In the genomic region with DNA sequence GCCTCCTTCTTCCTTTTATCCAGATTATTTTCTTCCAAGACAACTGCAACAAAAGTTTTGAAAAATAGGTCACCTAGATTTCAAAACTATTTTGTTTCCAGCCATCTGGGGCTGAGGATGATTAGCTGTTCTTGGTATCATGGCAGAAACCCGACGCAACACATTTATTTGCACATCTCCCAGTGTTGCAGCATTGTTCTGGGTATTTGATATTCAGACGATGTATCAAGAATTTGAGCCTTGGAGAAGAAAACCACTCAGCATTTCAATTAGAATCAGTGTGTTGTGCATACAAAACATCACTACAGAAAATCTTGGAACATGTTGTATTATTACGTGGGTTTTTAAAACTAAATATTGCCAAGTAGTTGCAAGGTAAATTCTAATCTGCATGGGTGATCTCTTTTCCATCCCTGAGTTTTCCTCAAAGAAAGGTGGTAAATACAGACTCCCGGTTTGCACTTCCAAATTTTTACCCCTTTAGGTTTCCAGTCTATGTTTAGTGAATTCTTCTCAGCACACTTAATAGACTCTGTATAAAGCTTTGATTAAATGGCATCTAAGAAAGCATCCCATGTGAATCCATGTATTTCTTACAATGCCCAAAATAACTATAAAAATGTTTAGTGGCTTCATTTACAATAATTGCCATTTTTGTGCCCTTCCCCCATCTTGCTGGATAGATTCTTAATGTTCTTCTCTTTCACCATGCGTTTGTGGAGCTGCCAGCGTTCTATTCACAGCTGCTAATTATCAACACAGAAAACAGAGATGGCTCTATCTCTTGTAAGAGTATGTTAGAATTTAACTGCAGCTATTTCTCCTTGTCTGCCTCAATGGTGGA, we compare ENCODE assay signal across 21 cellular contexts. TPM values are rescaled to one million over a fixed set of nuclear protein-coding genes. Genes with fewer than 3 reads are reported as not detected.
"Had no signal": no experiment of that assay in that cellular context is flagged by ENCODE, and none has a peak within 500 bp of the region (broad histone marks: within the 10 kb centered on the region; RNA-seq: fewer than 3 reads in every experiment).

No MANE protein-coding gene starts in this region.

- H3K27me3 ChIP-seq: cardiac muscle cell, foreskin keratinocyte had no signal

- H3K4me1 Mint-ChIP-seq: activated B cell treated with CpG ODN at 0.5 μM for 24 hours, memory B cell had no signal

- ATAC-seq: foreskin keratinocyte; left ventricle myocardium superior; mucosa of descending colon; stimulated activated naive B cell treated with anti-CD40 and anti-IgM and Interleukin-4, amounts not matched to agents 10 μg/mL and 1 μg/mL and 100 μg/mL, for 72 hours had no signal

- DNase-seq: activated B cell treated with CpG ODN at 0.5 μM for 24 hours; activated CD4-positive, alpha-beta memory T cell treated with anti-CD3 and anti-CD28 coated beads for 36 hours; activated CD4-positive, alpha-beta T cell treated with anti-CD3 and anti-CD28 coated beads for 4 hours; activated naive CD4-positive, alpha-beta T cell treated with anti-CD3 and anti-CD28 coated beads for 36 hours; activated naive CD8-positive, alpha-beta T cell treated with anti-CD3 and anti-CD28 coated beads, Interleukin-2, amount 10 ng/mL, durations not matched to agents 7 days and 5 days; activated T-cell treated with anti-CD3 and anti-CD28 coated beads, Interleukin-2, amount 50 U/mL, for 48 hours; amniotic stem cell; effector CD8-positive, alpha-beta T cell; foreskin keratinocyte; kidney glomerular epithelial cell; left ventricle myocardium superior; mucosa of descending colon; stimulated activated CD4-positive, alpha-beta T cell treated with anti-CD3 and anti-CD28 coated beads, Interleukin-2, amount 100 ng/mL, for 48 hours; stimulated activated CD8-positive, alpha-beta memory T cell treated with anti-CD3 and anti-CD28 coated beads, Interleukin-4, amount 100 ng/mL, for 48 hours; stimulated activated naive B cell treated with anti-CD40 and anti-IgM and Interleukin-4, amounts not matched to agents 10 μg/mL and 1 μg/mL and 100 μg/mL, for 72 hours; T-helper 9 cell; tibial artery had no signal

- H3K36me3 ChIP-seq: cardiac muscle cell, tibial artery had no signal

- H3K36me3 Mint-ChIP-seq: activated CD4-positive, alpha-beta memory T cell treated with anti-CD3 and anti-CD28 coated beads for 36 hours; activated naive CD8-positive, alpha-beta T cell treated with anti-CD3 and anti-CD28 coated beads, Interleukin-2, amount 10 ng/mL, durations not matched to agents 7 days and 5 days; memory B cell had no signal

- H3K4me3 ChIP-seq: cardiac muscle cell, mucosa of descending colon, tibial artery had no signal

- H3K27me3 Mint-ChIP-seq: activated B cell treated with CpG ODN at 0.5 μM for 24 hours; activated CD4-positive, alpha-beta memory T cell treated with anti-CD3 and anti-CD28 coated beads for 36 hours; activated naive CD8-positive, alpha-beta T cell treated with anti-CD3 and anti-CD28 coated beads, Interleukin-2, amount 10 ng/mL, durations not matched to agents 7 days and 5 days; dendritic cell treated with granulocyte-macrophage colony-stimulating factor and Interleukin-4, amounts not matched to agents 40 ng/mL and 50 ng/mL, for 4 days; memory B cell; progenitor cell of endocrine pancreas; stimulated activated naive B cell treated with anti-CD40 and anti-IgM and Interleukin-4, amounts not matched to agents 10 μg/mL and 1 μg/mL and 100 μg/mL, for 72 hours had no signal

- H3K4me1 ChIP-seq: foreskin keratinocyte, tibial artery had no signal

- H3K27ac ChIP-seq: cardiac muscle cell, foreskin keratinocyte, tibial artery had no signal

- H3K9me3 ChIP-seq: mucosa of descending colon, tibial artery had no signal

- H3K4me3 Mint-ChIP-seq: activated B cell treated with CpG ODN at 0.5 μM for 24 hours; activated CD4-positive, alpha-beta memory T cell treated with anti-CD3 and anti-CD28 coated beads for 36 hours; activated naive CD4-positive, alpha-beta T cell treated with anti-CD3 and anti-CD28 coated beads for 36 hours; activated naive CD8-positive, alpha-beta T cell treated with anti-CD3 and anti-CD28 coated beads, Interleukin-2, amount 10 ng/mL, durations not matched to agents 7 days and 5 days; dendritic cell treated with granulocyte-macrophage colony-stimulating factor and Interleukin-4, amounts not matched to agents 40 ng/mL and 50 ng/mL, for 4 days; memory B cell; stimulated activated naive B cell treated with anti-CD40 and anti-IgM and Interleukin-4, amounts not matched to agents 10 μg/mL and 1 μg/mL and 100 μg/mL, for 72 hours had no signal

- H3K9me3 Mint-ChIP-seq: activated naive CD4-positive, alpha-beta T cell treated with anti-CD3 and anti-CD28 coated beads for 36 hours; activated naive CD8-positive, alpha-beta T cell treated with anti-CD3 and anti-CD28 coated beads, Interleukin-2, amount 10 ng/mL, durations not matched to agents 7 days and 5 days; dendritic cell treated with granulocyte-macrophage colony-stimulating factor and Interleukin-4, amounts not matched to agents 40 ng/mL and 50 ng/mL, for 4 days; memory B cell had no signal

- H3K27ac Mint-ChIP-seq: activated B cell treated with CpG ODN at 0.5 μM for 24 hours; activated CD4-positive, alpha-beta memory T cell treated with anti-CD3 and anti-CD28 coated beads for 36 hours; activated naive CD4-positive, alpha-beta T cell treated with anti-CD3 and anti-CD28 coated beads for 36 hours; activated naive CD8-positive, alpha-beta T cell treated with anti-CD3 and anti-CD28 coated beads, Interleukin-2, amount 10 ng/mL, durations not matched to agents 7 days and 5 days; dendritic cell treated with granulocyte-macrophage colony-stimulating factor and Interleukin-4, amounts not matched to agents 40 ng/mL and 50 ng/mL, for 4 days; memory B cell; progenitor cell of endocrine pancreas; stimulated activated naive B cell treated with anti-CD40 and anti-IgM and Interleukin-4, amounts not matched to agents 10 μg/mL and 1 μg/mL and 100 μg/mL, for 72 hours had no signal

RNA-seq across cellular contexts. Expression of a gene that starts 50.6 kb away (rescaled TPM):
- total RNA-seq: foreskin keratinocyte had no signal
- polyA plus RNA-seq: foreskin keratinocyte had no signal
